ENCODE assay signal across 8 cellular contexts in genomic region chr1:98048234-98048633, GRCh38.
DNase-seq lines count a peak whose midpoint lies in the region; ATAC-seq and TF ChIP-seq lines count a peak whose summit lies in the region.

No MANE protein-coding gene starts in this region.

- H3K4me1 Mint-ChIP-seq in CD8-positive, alpha-beta T cell (ENCODE audit: low read depth): peaks cover 40% of the 10 kb centered on the region

- DNase-seq in CD8-positive, alpha-beta T cell: peak; percentile 38 to 73 (median 60)
- peak; percentile 21 to 80 for DNase-seq in HAP-1 (ENCODE audit: low spot score in 2 of 2)
- peak; percentile 75 for DNase-seq in NCI-H446 treated with DMSO at 0.1 percent for 48 hours (lab: John Stamatoyannopoulos, UW)
- DNase-seq in activated CD8-positive, alpha-beta memory T cell treated with anti-CD3 and anti-CD28 coated beads for 1 hour (ENCODE audit: extremely low read depth in 1 of 2, low read depth in 1 of 2): peak; percentile 18 to 46
- peak; percentile 32 for DNase-seq in epidermal melanocyte (ENCODE audit: insufficient read length, low spot score)
- peak; percentile 60 for DNase-seq in stimulated activated CD8-positive, alpha-beta memory T cell treated with anti-CD3 and anti-CD28 coated beads, Interleukin-4, amount 100 ng/mL, for 24 hours (ENCODE audit: low read depth)

- no peaks in the 10 kb centered on the region for H3K9me3 ChIP-seq in CD8-positive, alpha-beta T cell (ENCODE audit: low read length)
- no peaks in the 10 kb centered on the region for H3K9me3 ChIP-seq in HAP-1
- no peaks in the 10 kb centered on the region for H3K9me3 ChIP-seq in mesodermal cell (ENCODE audit: control insufficient read depth, low read length)

- H3K4me3 Mint-ChIP-seq in CD8-positive, alpha-beta T cell: no peak overlapping the region

- no peaks in the 10 kb centered on the region for H3K36me3 ChIP-seq in CD8-positive, alpha-beta T cell (ENCODE audit: insufficient read depth, low read length)
- H3K36me3 ChIP-seq in HAP-1 (replicated peaks) (no peaks in the 10 kb centered on the region), mesodermal cell (ENCODE audit: control insufficient read depth, insufficient read depth, low read length) (no peaks in the 10 kb centered on the region)

- H3K27me3 ChIP-seq in CD8-positive, alpha-beta T cell (ENCODE audit: insufficient read depth, low read length): peaks cover 32% of the 10 kb centered on the region
- peaks cover 42% of the 10 kb centered on the region for H3K27me3 ChIP-seq in HAP-1 (ENCODE audit: low read depth)

- no peak overlapping the region for H3K27ac ChIP-seq in CD8-positive, alpha-beta T cell (ENCODE audit: low read depth, low read length)
- no peak overlapping the region for H3K27ac ChIP-seq in mesodermal cell (ENCODE audit: low read depth, low read length, severe bottlenecking)

- POLR2A ChIA-PET in CD8-positive, alpha-beta T cell (lab: Charles Lee): interaction anchor here (0.8 kb wide), 1 partner anchor 131 kb away, joined by 3 read pairs; no protein-coding TSS in a partner anchor

- H3K36me3 Mint-ChIP-seq in CD8-positive, alpha-beta T cell: no peaks in the 10 kb centered on the region

- H3K27me3 Mint-ChIP-seq in CD8-positive, alpha-beta T cell (ENCODE audit: low read depth): peaks cover 84% of the 10 kb centered on the region

- ATAC-seq in CD8-positive, alpha-beta T cell: peak; percentile 88
- no peak for ATAC-seq in GM21529 (IDR thresholded peaks at IDR 0.05; ENCODE audit: unreplicated experiment)

- 0% methylated on average over 12 to 13 of the region's 15 CpGs for WGBS in mesodermal cell (ENCODE audit: insufficient coverage in 2 of 2), 2 experiments

- no peak for TF ChIP-seq CTCF in CD8-positive, alpha-beta T cell (IDR thresholded peaks at IDR 0.05)

- no peaks in the 10 kb centered on the region for H3K9me3 Mint-ChIP-seq in CD8-positive, alpha-beta T cell

- intact Hi-C loops in CD8-positive, alpha-beta T cell (cut with DNase I, micrococcal nuclease): loop anchor here in 1 of 2 experiments (2.0 kb wide), 1 partner anchor 127 kb away; the partner anchor contains the start of gene DPYD

- peaks cover 22% of the 10 kb centered on the region for H3K4me1 ChIP-seq in CD8-positive, alpha-beta T cell (ENCODE audit: insufficient read depth, low read length)
- peaks cover 5% of the 10 kb centered on the region for H3K4me1 ChIP-seq in HAP-1
- H3K4me1 ChIP-seq in mesodermal cell (ENCODE audit: control insufficient read depth, insufficient read depth, low read length, poor library complexity, severe bottlenecking): no peaks in the 10 kb centered on the region

- no peak overlapping the region for H3K4me3 ChIP-seq in CD8-positive, alpha-beta T cell (ENCODE audit: low read depth, low read length)
- no peak overlapping the region for H3K4me3 ChIP-seq in HAP-1
- peak overlapping the region; percentile 27 for H3K4me3 ChIP-seq in mesodermal cell (ENCODE audit: extremely low read depth, insufficient read depth, low read length, poor library complexity, severe bottlenecking)

- no peak overlapping the region for H3K27ac Mint-ChIP-seq in CD8-positive, alpha-beta T cell

- CTCF ChIA-PET in CD8-positive, alpha-beta T cell (lab: Charles Lee): interaction anchor here (1.1 kb wide), 1 partner anchor 1083 kb away, joined by 3 read pairs; no protein-coding TSS in a partner anchor

- in situ Hi-C loops in HAP-1 (cut with MboI; ENCODE audit: low sequenced_read_pairs): no loop called here
